Comparison of ENCODE assay signal across 9 cellular contexts in the genomic region with DNA sequence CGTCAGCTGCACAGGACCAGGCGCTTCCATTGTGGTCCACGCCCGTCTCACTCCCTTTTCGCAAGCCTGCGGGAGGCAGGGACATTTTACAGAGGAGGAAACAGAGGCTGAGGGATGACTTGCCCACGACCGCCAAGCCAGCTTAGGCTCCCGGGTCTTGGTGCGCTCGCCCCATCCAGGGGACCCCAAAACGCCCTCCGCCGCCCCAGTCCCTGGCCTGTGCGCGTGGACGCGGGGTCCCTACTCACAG. TPM values are rescaled to one million over a fixed set of nuclear protein-coding genes. Genes with fewer than 3 reads are reported as not detected.
DNase-seq lines count a peak whose midpoint lies in the region; ATAC-seq and TF ChIP-seq lines count a peak whose summit lies in the region.
"Had no signal": no experiment of that assay in that cellular context is flagged by ENCODE, and none has a peak within 500 bp of the region (broad histone marks: within the 10 kb centered on the region; RNA-seq: fewer than 3 reads in every experiment).

No MANE protein-coding gene starts in this region.

- H3K4me3 ChIP-seq in breast epithelium = peak overlapping the region; percentile 63 to 88 (median 82)
- H3K4me3 ChIP-seq in mesodermal cell (ENCODE audit: extremely low read depth, insufficient read depth, low read length, poor library complexity, severe bottlenecking) = peak overlapping the region; percentile 43

- no peak overlapping the region for H3K27ac ChIP-seq in breast epithelium
- H3K27ac ChIP-seq in mesodermal cell (ENCODE audit: low read depth, low read length, severe bottlenecking) = no peak overlapping the region

- H3K9me3 ChIP-seq in breast epithelium = no peaks in the 10 kb centered on the region
- no peaks in the 10 kb centered on the region for H3K9me3 ChIP-seq in mesodermal cell (ENCODE audit: control insufficient read depth, low read length)

- H3K4me1 Mint-ChIP-seq in activated naive CD4-positive, alpha-beta T cell treated with anti-CD3 and anti-CD28 coated beads, Interleukin-2, amount 50 U/mL, for 24 hours = peaks cover 16% of the 10 kb centered on the region
- H3K4me1 Mint-ChIP-seq in type B pancreatic cell (ENCODE audit: unreplicated experiment) = peaks cover 16% of the 10 kb centered on the region

- H3K27me3 ChIP-seq in breast epithelium = no peaks in the 10 kb centered on the region

- no peaks in the 10 kb centered on the region for H3K9me3 Mint-ChIP-seq in activated naive CD4-positive, alpha-beta T cell treated with anti-CD3 and anti-CD28 coated beads, Interleukin-2, amount 50 U/mL, for 24 hours
- no peaks in the 10 kb centered on the region for H3K9me3 Mint-ChIP-seq in activated naive CD4-positive, alpha-beta T cell treated with anti-CD3 and anti-CD28 coated beads, Interleukin-2, amount 50 U/mL, for 72 hours
- H3K9me3 Mint-ChIP-seq in type B pancreatic cell = no peaks in the 10 kb centered on the region

- TF ChIP-seq CTCF in breast epithelium (IDR thresholded peaks at IDR 0.05) = no peak
- no peak for TF ChIP-seq CTCF in type B pancreatic cell (conservative IDR thresholded peaks at IDR 0.05)

- H3K36me3 ChIP-seq in breast epithelium (no peaks in the 10 kb centered on the region), mesodermal cell (ENCODE audit: control insufficient read depth, insufficient read depth, low read length) (no peaks in the 10 kb centered on the region)

- H3K36me3 Mint-ChIP-seq in activated naive CD4-positive, alpha-beta T cell treated with anti-CD3 and anti-CD28 coated beads, Interleukin-2, amount 50 U/mL, for 24 hours = no peaks in the 10 kb centered on the region
- H3K36me3 Mint-ChIP-seq in activated naive CD4-positive, alpha-beta T cell treated with anti-CD3 and anti-CD28 coated beads, Interleukin-2, amount 50 U/mL, for 72 hours = peaks cover 0 to 6% of the 10 kb centered on the region in 2 donors
- peaks cover 6% of the 10 kb centered on the region for H3K36me3 Mint-ChIP-seq in type B pancreatic cell

- H3K4me1 ChIP-seq in breast epithelium (peaks cover 0 to 5% of the 10 kb centered on the region in 2 donors), mesodermal cell (ENCODE audit: control insufficient read depth, insufficient read depth, low read length, poor library complexity, severe bottlenecking) (peaks cover 14% of the 10 kb centered on the region)

- intact Hi-C loops in breast epithelium (cut with DNase I; ENCODE audit: low total_unique reads) = no loop called here

- peaks cover 27% of the 10 kb centered on the region for H3K27me3 Mint-ChIP-seq in activated naive CD4-positive, alpha-beta T cell treated with anti-CD3 and anti-CD28 coated beads, Interleukin-2, amount 50 U/mL, for 24 hours
- peaks cover 42% of the 10 kb centered on the region for H3K27me3 Mint-ChIP-seq in type B pancreatic cell

- DNase-seq in activated naive CD4-positive, alpha-beta T cell treated with anti-CD3 and anti-CD28 coated beads, Interleukin-2, amount 50 U/mL, for 72 hours (ENCODE audit: low spot score in 2 of 2) = no peak
- no peak for DNase-seq in breast epithelium (ENCODE audit: low spot score in 2 of 2)
- no peak for DNase-seq in type B pancreatic cell (ENCODE audit: extremely low spot score, unreplicated experiment)
- DNase-seq in activated gamma-delta T cell (lab: John Stamatoyannopoulos, UW) = no peak
- no peak for DNase-seq in NCI-H2227 (lab: John Stamatoyannopoulos, UW; ENCODE audit: unreplicated experiment)

- peak overlapping the region; percentile 51 for H3K4me3 Mint-ChIP-seq in activated naive CD4-positive, alpha-beta T cell treated with anti-CD3 and anti-CD28 coated beads, Interleukin-2, amount 50 U/mL, for 24 hours
- H3K4me3 Mint-ChIP-seq in type B pancreatic cell = peak overlapping the region; percentile 85

- TF ChIP-seq POLR2A in breast epithelium (IDR thresholded peaks at IDR 0.05) = no peak

- WGBS in mesodermal cell (ENCODE audit: insufficient coverage in 2 of 2), 2 experiments = 0 to 4% methylated on average over 3 to 18 of the region's 18 CpGs

- no peak overlapping the region for H3K27ac Mint-ChIP-seq in activated naive CD4-positive, alpha-beta T cell treated with anti-CD3 and anti-CD28 coated beads, Interleukin-2, amount 50 U/mL, for 24 hours
- H3K27ac Mint-ChIP-seq in activated naive CD4-positive, alpha-beta T cell treated with anti-CD3 and anti-CD28 coated beads, Interleukin-2, amount 50 U/mL, for 72 hours = no peak overlapping the region
- peak overlapping the region; percentile 64 for H3K27ac Mint-ChIP-seq in type B pancreatic cell

- ATAC-seq in activated naive CD4-positive, alpha-beta T cell treated with anti-CD3 and anti-CD28 coated beads, Interleukin-2, amount 50 U/mL, for 72 hours = no peak
- ATAC-seq in GM21447 (IDR thresholded peaks at IDR 0.05; ENCODE audit: unreplicated experiment) = no peak

RNA-seq across cellular contexts. Expression of gene WNT11, which starts 0.3 kb away (rescaled TPM):
- total RNA-seq in activated naive CD4-positive, alpha-beta T cell treated with anti-CD3 and anti-CD28 coated beads, Interleukin-2, amount 50 U/mL, for 72 hours = 1 to 10 TPM in 1 of 2 donors, under 1 TPM in 1; 0.71 to 1.5 TPM
- total RNA-seq in breast epithelium = 10 to 100 TPM in 2 of 3 donors, 1 to 10 TPM in 1; 7.0 to 70.6 (median 17.7) TPM
- polyA plus RNA-seq in mesodermal cell (2013, experiment 1 of 2) = 11.6 TPM
- 11.3 TPM for polyA plus RNA-seq in mesodermal cell (2013, experiment 2 of 2)
- total RNA-seq in type B pancreatic cell (ENCODE audit: low replicate concordance) = 18.2 and 25.9 TPM in 2 replicates
- total RNA-seq: T-helper 2 cell treated with Interferon-gamma antibody and Interleukin-4, amounts not matched to agents 100 ng/mL and 5 ng/mL, for 36 hours had no signal
